In genomic region chr4:52619591-52619931, GRCh38 we compare ENCODE assay signal across 22 cellular contexts.
"Had no signal": no experiment of that assay in that cellular context is flagged by ENCODE, and none has a peak within 500 bp of the region (broad histone marks: within the 10 kb centered on the region; RNA-seq: fewer than 3 reads in every experiment).

No MANE protein-coding gene starts in this region.

- H3K9me3 Mint-ChIP-seq: central memory CD8-positive, alpha-beta T cell; dendritic cell treated with granulocyte-macrophage colony-stimulating factor and Interleukin-4, amounts not matched to agents 40 ng/mL and 50 ng/mL, for 4 days; effector memory CD8-positive, alpha-beta T cell; natural killer cell; type B pancreatic cell had no signal

- H3K4me1 ChIP-seq: pancreas, suprapubic skin, thyroid gland had no signal

- H3K27ac ChIP-seq: epithelial cell of prostate, esophagus muscularis mucosa, gastrocnemius medialis, heart right ventricle, pancreas, skin epidermis, suprapubic skin, thyroid gland had no signal

- H3K27ac Mint-ChIP-seq: dendritic cell treated with granulocyte-macrophage colony-stimulating factor and Interleukin-4, amounts not matched to agents 40 ng/mL and 50 ng/mL, for 4 days; effector memory CD8-positive, alpha-beta T cell; natural killer cell; type B pancreatic cell had no signal

- H3K27me3 ChIP-seq: esophagus muscularis mucosa, gastrocnemius medialis, heart right ventricle, pancreas, suprapubic skin, thyroid gland had no signal

- H3K4me3 ChIP-seq: esophagus muscularis mucosa, gastrocnemius medialis, heart right ventricle, mucosa of descending colon, pancreas, skin epidermis, suprapubic skin, thyroid gland had no signal

- ATAC-seq: effector memory CD8-positive, alpha-beta T cell; natural killer cell; pancreas; sciatic nerve had no signal

- H3K9me3 ChIP-seq: esophagus muscularis mucosa, gastrocnemius medialis, heart right ventricle, mucosa of descending colon, pancreas, suprapubic skin, thyroid gland had no signal

- H3K36me3 Mint-ChIP-seq: natural killer cell had no signal

- DNase-seq: effector memory CD8-positive, alpha-beta T cell; gastrocnemius medialis; heart right ventricle; kidney; left cardiac atrium; mammary epithelial cell; natural killer cell; occipital lobe; pancreas; stimulated activated CD4-positive, alpha-beta T cell treated with anti-CD3 and anti-CD28 coated beads, Interleukin-2, amount 100 ng/mL, for 24 hours; stimulated activated naive CD4-positive, alpha-beta T cell treated with Interleukin-2 at 50 U/mL for 16 hours; thyroid gland had no signal

- H3K27me3 Mint-ChIP-seq: central memory CD8-positive, alpha-beta T cell; dendritic cell treated with granulocyte-macrophage colony-stimulating factor and Interleukin-4, amounts not matched to agents 40 ng/mL and 50 ng/mL, for 4 days; effector memory CD8-positive, alpha-beta T cell; progenitor cell of endocrine pancreas; type B pancreatic cell had no signal

- H3K4me3 Mint-ChIP-seq: central memory CD8-positive, alpha-beta T cell; dendritic cell treated with granulocyte-macrophage colony-stimulating factor and Interleukin-4, amounts not matched to agents 40 ng/mL and 50 ng/mL, for 4 days; effector memory CD8-positive, alpha-beta T cell; natural killer cell had no signal

- H3K36me3 ChIP-seq: gastrocnemius medialis, pancreas, suprapubic skin, thyroid gland had no signal
